ENCODE assay signal across 1 cellular context in the genomic region with DNA sequence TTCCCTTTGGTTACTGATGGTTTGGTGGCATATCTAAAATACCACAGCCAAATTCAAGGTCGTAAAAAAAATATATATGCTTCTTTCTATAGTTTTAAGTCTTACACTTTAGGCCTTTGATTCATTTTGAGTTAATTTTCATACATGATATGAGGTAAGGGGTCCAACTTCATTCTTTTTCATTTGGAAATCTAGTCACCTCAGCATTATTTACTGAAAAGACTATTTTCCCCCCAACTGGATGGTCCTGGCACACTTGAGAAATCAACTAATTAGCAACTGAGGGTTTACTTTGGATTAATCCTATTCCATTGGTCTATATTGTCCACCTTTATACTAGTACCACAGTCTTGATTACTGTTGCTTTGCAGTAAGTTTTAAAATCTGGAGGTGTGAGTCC.
TF ChIP-seq lines count a peak whose summit lies in the region.

No MANE protein-coding gene starts in this region.

TF ChIP-seq in IMR-90, 13 proteins besides CTCF, POLR2A, EP300 and RAD21:
- no peak for TF ChIP-seq CHD1 (IDR thresholded peaks at IDR 0.05; ENCODE audit: low read depth, low read length)
- TF ChIP-seq MAFK (IDR thresholded peaks at IDR 0.05; ENCODE audit: low read depth, low read length): peak; percentile 50
